In the genomic region with DNA sequence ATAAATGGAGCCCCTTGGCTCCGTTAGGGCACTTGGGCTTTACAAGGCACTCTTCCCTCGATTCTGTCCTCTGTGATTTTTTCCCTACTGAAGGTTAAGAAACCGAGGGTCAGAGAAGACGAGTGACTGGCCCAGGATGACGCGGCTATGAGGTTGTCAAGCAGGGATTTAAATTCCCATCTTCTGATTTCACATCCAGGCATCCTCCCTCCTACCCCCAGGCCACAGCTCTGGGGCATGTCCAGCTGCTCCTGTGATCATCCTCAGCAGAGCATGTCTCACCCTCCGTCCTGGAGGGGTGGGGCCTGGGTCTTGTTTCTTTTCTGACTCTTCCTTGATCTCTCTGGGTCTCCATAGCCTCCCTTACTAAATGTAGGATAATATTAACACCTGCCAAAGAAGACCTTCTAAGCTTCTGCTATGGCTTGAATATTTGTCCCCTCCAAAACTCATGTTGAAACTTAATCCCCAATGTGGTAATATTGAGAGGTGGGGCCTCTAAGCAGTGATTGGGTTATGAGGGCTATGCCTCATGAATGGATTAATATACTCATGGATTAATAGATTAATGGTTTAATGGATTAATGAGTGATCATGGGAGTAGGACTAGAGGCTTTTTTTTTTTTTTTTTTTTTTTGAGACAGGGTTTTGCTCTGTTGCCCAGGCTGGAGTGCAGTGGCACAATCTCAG, we compare ENCODE assay signal across 18 cellular contexts. TPM values are rescaled to one million over a fixed set of nuclear protein-coding genes. Genes with fewer than 3 reads are reported as not detected.
DNase-seq lines count a peak whose midpoint lies in the region; ATAC-seq and TF ChIP-seq lines count a peak whose summit lies in the region.
"Had no signal": no experiment of that assay in that cellular context is flagged by ENCODE, and none has a peak within 500 bp of the region (broad histone marks: within the 10 kb centered on the region; RNA-seq: fewer than 3 reads in every experiment).

No MANE protein-coding gene starts in this region.

- no CpG with 5 or more reads among the region's 7 CpGs for WGBS in mesendoderm (ENCODE audit: extremely low coverage, insufficient coverage, low lambda C conversion rate)

- H3K79me2 ChIP-seq in mesendoderm (ENCODE audit: control insufficient read depth, insufficient read depth, low read length): no peaks in the 10 kb centered on the region

- H3K4me3 ChIP-seq in Caco-2 (ENCODE audit: low read depth, low read length) (no peak overlapping the region), cardiac fibroblast (replicated peaks in 1 of 2; ENCODE audit: low read depth in 2 of 2, low read length in 2 of 2) (no peak overlapping the region), mesendoderm (ENCODE audit: low read length) (no peak overlapping the region), coronary artery (no peak overlapping the region)
- H3K4me3 ChIP-seq: prostate gland had no signal

- H3K36me3 ChIP-seq in Caco-2 (ENCODE audit: control insufficient read depth, insufficient read depth, low read length) (no peaks in the 10 kb centered on the region), mesendoderm (ENCODE audit: control insufficient read depth, insufficient read depth, low read length) (no peaks in the 10 kb centered on the region)
- H3K36me3 ChIP-seq: prostate gland had no signal

- H3K4me1 Mint-ChIP-seq in Caco-2 (ENCODE audit: low read depth, unreplicated experiment): peaks cover 16% of the 10 kb centered on the region

- no peak overlapping the region for H3K18ac ChIP-seq in mesendoderm (ENCODE audit: low read length)

- no peak overlapping the region for H2AK5ac ChIP-seq in mesendoderm (ENCODE audit: low read length)

- no TSS peak for BruUV-seq in Caco-2 (replicated peaks; lab: Mats Ljungman, UMichigan)

- CTCF ChIA-PET in Caco-2 (lab: Charles Lee): no interaction called here

- no peak overlapping the region for H2BK120ac ChIP-seq in mesendoderm (ENCODE audit: low read depth, low read length)

- H3K56ac ChIP-seq in mesendoderm (ENCODE audit: low read length): no peak overlapping the region

- peaks cover 72% of the 10 kb centered on the region for H3K36me3 Mint-ChIP-seq in Caco-2 (ENCODE audit: insufficient read depth, unreplicated experiment)
- H3K36me3 Mint-ChIP-seq: CD4-positive, CD25-positive, alpha-beta regulatory T cell; mesothelial cell of epicardium had no signal

- H3K4me2 ChIP-seq in mesendoderm (ENCODE audit: low read length): no peak overlapping the region
- H3K4me2 ChIP-seq: SK-N-SH had no signal

- H3K9me3 ChIP-seq in Caco-2: no peaks in the 10 kb centered on the region
- H3K9me3 ChIP-seq: prostate gland, SK-N-SH had no signal

- H3K27ac Mint-ChIP-seq in Caco-2 (ENCODE audit: unreplicated experiment): peak overlapping the region; percentile 100
- H3K27ac Mint-ChIP-seq: mesothelial cell of epicardium had no signal

- intact Hi-C loops in Caco-2 (cut with micrococcal nuclease; ENCODE audit: unreplicated experiment) (no loop called here), posterior cingulate gyrus (cut with DNase I) (no loop called here)

- no peak overlapping the region for H3K4ac ChIP-seq in mesendoderm (ENCODE audit: low read depth, low read length)

- H3K9me3 Mint-ChIP-seq in Caco-2 (ENCODE audit: unreplicated experiment): no peaks in the 10 kb centered on the region
- H3K9me3 Mint-ChIP-seq: CD4-positive, CD25-positive, alpha-beta regulatory T cell; mesothelial cell of epicardium had no signal

- H2BK15ac ChIP-seq in mesendoderm (replicated peaks; ENCODE audit: low read depth): no peak overlapping the region

- DNase-seq in Caco-2 (peak; percentile 52 to 72), M059J (ENCODE audit: low read depth) (peak; percentile 96), cardiac fibroblast (ENCODE audit: low read depth in 2 of 2) (peak; percentile 25 to 83), mesendoderm (peak; percentile 83), coronary artery (ENCODE audit: low spot score) (no peak), posterior cingulate gyrus (no peak), SIG-M5 (lab: John Stamatoyannopoulos, UW) (no peak)
- DNase-seq: activated CD4-positive, CD25-positive, alpha-beta regulatory T cell; activated T-cell treated with anti-CD3 and anti-CD28 coated beads for 4 hours; amniotic stem cell; CD4-positive, CD25-positive, alpha-beta regulatory T cell; NCI-H1417 treated with DMSO at 0.1 percent for 48 hours; SK-N-SH; stimulated activated CD4-positive, alpha-beta T cell treated with anti-CD3 and anti-CD28 coated beads, Interleukin-2, amount 100 ng/mL, for 48 hours; stimulated activated naive CD8-positive, alpha-beta T cell treated with anti-CD3 and anti-CD28 coated beads, Interleukin-15, Interleukin-2, amounts not matched to agents 100 U/mL and 50 U/mL, for 24 hours had no signal

- no peak overlapping the region for H2BK5ac ChIP-seq in mesendoderm (ENCODE audit: low read length)

- H4K8ac ChIP-seq in mesendoderm (ENCODE audit: low read depth, low read length): no peak overlapping the region

- no peaks in the 10 kb centered on the region for H3K79me1 ChIP-seq in mesendoderm (ENCODE audit: low read length)

- H3K27me3 Mint-ChIP-seq in Caco-2 (ENCODE audit: insufficient read depth, unreplicated experiment): no peaks in the 10 kb centered on the region
- H3K27me3 Mint-ChIP-seq: CD4-positive, CD25-positive, alpha-beta regulatory T cell had no signal

- ATAC-seq in HG03039 (IDR thresholded peaks at IDR 0.05; ENCODE audit: unreplicated experiment): no peak
- ATAC-seq: stimulated activated naive CD8-positive, alpha-beta T cell treated with anti-CD3 and anti-CD28 coated beads, Interleukin-15, Interleukin-2, amounts not matched to agents 100 U/mL and 50 U/mL, for 24 hours had no signal

- H3K27me3 ChIP-seq in Caco-2 (replicated peaks; ENCODE audit: control insufficient read depth, insufficient read depth, low read length): no peaks in the 10 kb centered on the region
- no peaks in the 10 kb centered on the region for H3K27me3 ChIP-seq in mesendoderm (ENCODE audit: insufficient read depth, low read length, poor library complexity)

- peaks cover 40% of the 10 kb centered on the region for H3K4me1 ChIP-seq in Caco-2
- H3K4me1 ChIP-seq in mesendoderm (ENCODE audit: control insufficient read depth, low read depth, low read length): peaks cover 7% of the 10 kb centered on the region

- H4K5ac ChIP-seq in mesendoderm (ENCODE audit: low read length): no peak overlapping the region

- POLR2A ChIA-PET in Caco-2 (lab: Charles Lee): interaction anchor here (2.8 kb wide), 1 partner anchor 9 kb away, joined by 25 read pairs; no protein-coding TSS in a partner anchor

- no peak overlapping the region for H3K4me3 Mint-ChIP-seq in Caco-2 (ENCODE audit: unreplicated experiment)
- H3K4me3 Mint-ChIP-seq: mesothelial cell of epicardium had no signal

- H3K9ac ChIP-seq in mesendoderm (ENCODE audit: low read length): no peak overlapping the region
- H3K9ac ChIP-seq: SK-N-SH had no signal

- no peak overlapping the region for H3K23ac ChIP-seq in mesendoderm (ENCODE audit: low read length)

- TF ChIP-seq CTCF in Caco-2 (IDR thresholded peaks at IDR 0.05; ENCODE audit: insufficient read depth in 1 of 2, low read depth in 1 of 2, low read length in 1 of 2, severe bottlenecking in 1 of 2, unreplicated experiment in 1 of 2): no peak
- no peak for TF ChIP-seq CTCF in cardiac fibroblast (IDR thresholded peaks at IDR 0.05; ENCODE audit: low read depth, low read length)
- no peak for TF ChIP-seq CTCF in coronary artery (IDR thresholded peaks at IDR 0.05)

- H3K27ac ChIP-seq in mesendoderm (ENCODE audit: low read depth, low read length) (no peak overlapping the region), coronary artery (no peak overlapping the region)
- H3K27ac ChIP-seq: prostate gland had no signal

RNA-seq across cellular contexts. Expression of gene CRYBG2, which starts 4.6 kb away (rescaled TPM):
- total RNA-seq in Caco-2 (2022): 63.3 and 66.1 TPM in 2 replicates
- 0.42 and 2.0 TPM in 2 replicates for total RNA-seq in M059J (2014; rRNA removed; shearing (Covaris generic))
- 3.8 TPM for polyA plus RNA-seq in mesendoderm (2013, experiment 1 of 2)
- polyA plus RNA-seq in mesendoderm (2013, experiment 2 of 2): 4.4 TPM

RNA-seq across cellular contexts. Expression of gene ZNF683, which starts 23.2 kb away (rescaled TPM):
- not detected in 2 replicates for total RNA-seq in Caco-2 (2022)
- total RNA-seq in M059J (2014; rRNA removed; shearing (Covaris generic)): not detected in 2 replicates
- 1.4 TPM for polyA plus RNA-seq in mesendoderm (2013, experiment 1 of 2)
- 1.5 TPM for polyA plus RNA-seq in mesendoderm (2013, experiment 2 of 2)
- total RNA-seq: CD4-positive, CD25-positive, alpha-beta regulatory T cell; mesothelial cell of epicardium had no signal
- polyA plus RNA-seq: SK-N-SH had no signal

RNA-seq across cellular contexts. Expression of gene CD52, which starts 31.6 kb away (rescaled TPM):
- not detected in 2 replicates for total RNA-seq in Caco-2 (2022)
- total RNA-seq in M059J (2014; rRNA removed; shearing (Covaris generic)): not detected in 2 replicates
- polyA plus RNA-seq in mesendoderm (2013, experiment 1 of 2): 6.4 TPM
- 5.3 TPM for polyA plus RNA-seq in mesendoderm (2013, experiment 2 of 2)
- polyA plus RNA-seq: SK-N-SH had no signal

RNA-seq across cellular contexts. Expression of gene UBXN11, which starts 42.9 kb away (rescaled TPM):
- 12.5 TPM in 2 replicates for total RNA-seq in Caco-2 (2022)
- 4.1 and 7.3 TPM in 2 replicates for total RNA-seq in M059J (2014; rRNA removed; shearing (Covaris generic))
- polyA plus RNA-seq in mesendoderm (2013, experiment 1 of 2): 6.0 TPM
- 6.4 TPM for polyA plus RNA-seq in mesendoderm (2013, experiment 2 of 2)

Comparison
In these comparisons a context has a peak if more than half of its experiments do, and no peak if none do; other contexts are left out.
1. DNase-seq: peak in Caco-2 (2 of 2), M059J (single experiment), cardiac fibroblast (2 of 2) and mesendoderm (single experiment); none in coronary artery (single experiment), posterior cingulate gyrus (0 of 10) and SIG-M5 (single experiment).
2. RNA of gene CRYBG2, which starts 4.6 kb away (total RNA-seq): 63.3 to 66.1 TPM in Caco-2; 0.42 to 2.0 TPM in M059J; every median in the first group is over 10 times any median in the second.